ENCODE assay signal across 34 cellular contexts in genomic region chr16:51343411-51343810, GRCh38.
"Had no signal": no experiment of that assay in that cellular context is flagged by ENCODE, and none has a peak within 500 bp of the region (broad histone marks: within the 10 kb centered on the region; RNA-seq: fewer than 3 reads in every experiment).

No MANE protein-coding gene starts in this region.

- H3K27me3 ChIP-seq: dorsolateral prefrontal cortex, gastrocnemius medialis, hepatocyte, sigmoid colon, stomach, thyroid gland, upper lobe of left lung, vagina had no signal

- H3K4me1 ChIP-seq: gastrocnemius medialis, parathyroid adenoma, psoas muscle, sigmoid colon, stomach, thyroid gland, upper lobe of left lung, vagina had no signal

- H3K27ac Mint-ChIP-seq: activated naive CD4-positive, alpha-beta T cell treated with anti-CD3 and anti-CD28 coated beads, Interleukin-2, amount 10 ng/mL, durations not matched to agents 7 days and 5 days; activated naive CD8-positive, alpha-beta T cell treated with anti-CD3 and anti-CD28 coated beads, Interleukin-2, amount 50 U/mL, for 24 hours; activated T-helper 1 cell treated with anti-CD3 and anti-CD28 coated beads, Interleukin-12 subunit alpha, Interleukin-12 subunit beta, Interleukin-2, Interleukin-4 antibody, amounts not matched to agents 30 ng/mL and 10 ng/mL and 1 ng/mL, durations not matched to agents 14 hours and 24 hours and 36 hours; memory B cell; naive thymus-derived CD4-positive, alpha-beta T cell; stimulated activated naive B cell treated with anti-CD40 and anti-IgM and Interleukin-4, amounts not matched to agents 10 μg/mL and 1 μg/mL and 100 μg/mL, for 72 hours; T-helper 2 cell treated with Interferon-gamma antibody and Interleukin-4, amounts not matched to agents 5 μg/mL and 100 μg/mL, for 36 hours had no signal

- H3K4me3 Mint-ChIP-seq: activated naive CD4-positive, alpha-beta T cell treated with anti-CD3 and anti-CD28 coated beads, Interleukin-2, amount 10 ng/mL, durations not matched to agents 7 days and 5 days; activated naive CD8-positive, alpha-beta T cell treated with anti-CD3 and anti-CD28 coated beads, Interleukin-2, amount 50 U/mL, for 24 hours; activated T-helper 1 cell treated with anti-CD3 and anti-CD28 coated beads, Interleukin-12 subunit alpha, Interleukin-12 subunit beta, Interleukin-2, Interleukin-4 antibody, amounts not matched to agents 30 ng/mL and 10 ng/mL and 1 ng/mL, durations not matched to agents 14 hours and 24 hours and 36 hours; central memory CD8-positive, alpha-beta T cell; memory B cell; naive thymus-derived CD4-positive, alpha-beta T cell; neural crest cell; stimulated activated naive B cell treated with anti-CD40 and anti-IgM and Interleukin-4, amounts not matched to agents 10 μg/mL and 1 μg/mL and 100 μg/mL, for 72 hours; T-helper 2 cell treated with Interferon-gamma antibody and Interleukin-4, amounts not matched to agents 5 μg/mL and 100 μg/mL, for 36 hours had no signal

- H3K4me1 Mint-ChIP-seq: activated naive CD4-positive, alpha-beta T cell treated with anti-CD3 and anti-CD28 coated beads, Interleukin-2, amount 10 ng/mL, durations not matched to agents 7 days and 5 days; activated naive CD8-positive, alpha-beta T cell treated with anti-CD3 and anti-CD28 coated beads, Interleukin-2, amount 50 U/mL, for 24 hours; central memory CD8-positive, alpha-beta T cell; memory B cell; naive thymus-derived CD4-positive, alpha-beta T cell; stimulated activated naive B cell treated with anti-CD40 and anti-IgM and Interleukin-4, amounts not matched to agents 10 μg/mL and 1 μg/mL and 100 μg/mL, for 72 hours had no signal

- H2AFZ ChIP-seq: hepatocyte, parathyroid adenoma had no signal

- H3K9ac ChIP-seq: parathyroid adenoma had no signal

- ATAC-seq: activated naive CD8-positive, alpha-beta T cell treated with anti-CD3 and anti-CD28 coated beads, Interleukin-2, amount 50 U/mL, for 24 hours; gastrocnemius medialis; left colon; naive thymus-derived CD4-positive, alpha-beta T cell; psoas muscle; stimulated activated naive B cell treated with anti-CD40 and anti-IgM and Interleukin-4, amounts not matched to agents 10 μg/mL and 1 μg/mL and 100 μg/mL, for 72 hours had no signal

- H3K79me2 ChIP-seq: hepatocyte, parathyroid adenoma had no signal

- H3K9me3 ChIP-seq: gastrocnemius medialis, psoas muscle, stomach, thyroid gland, upper lobe of left lung, vagina had no signal

- H3K9me3 Mint-ChIP-seq: activated T-helper 1 cell treated with anti-CD3 and anti-CD28 coated beads, Interleukin-12 subunit alpha, Interleukin-12 subunit beta, Interleukin-2, Interleukin-4 antibody, amounts not matched to agents 30 ng/mL and 10 ng/mL and 1 ng/mL, durations not matched to agents 14 hours and 24 hours and 36 hours; neural crest cell; T-helper 2 cell treated with Interferon-gamma antibody and Interleukin-4, amounts not matched to agents 5 μg/mL and 100 μg/mL, for 36 hours had no signal

- H3K4me2 ChIP-seq: hepatocyte, smooth muscle cell had no signal

- H3K36me3 ChIP-seq: gastrocnemius medialis, sigmoid colon, stomach, thyroid gland, upper lobe of left lung, vagina had no signal

- H3K27ac ChIP-seq: dorsolateral prefrontal cortex, gastrocnemius medialis, hepatocyte, parathyroid adenoma, psoas muscle, sigmoid colon, stomach, thyroid gland, upper lobe of left lung, vagina had no signal

- H3K27me3 Mint-ChIP-seq: activated naive CD4-positive, alpha-beta T cell treated with anti-CD3 and anti-CD28 coated beads, Interleukin-2, amount 10 ng/mL, durations not matched to agents 7 days and 5 days; activated naive CD8-positive, alpha-beta T cell treated with anti-CD3 and anti-CD28 coated beads, Interleukin-2, amount 50 U/mL, for 24 hours; central memory CD8-positive, alpha-beta T cell; memory B cell; naive thymus-derived CD4-positive, alpha-beta T cell; stimulated activated naive B cell treated with anti-CD40 and anti-IgM and Interleukin-4, amounts not matched to agents 10 μg/mL and 1 μg/mL and 100 μg/mL, for 72 hours had no signal

- H3K4me3 ChIP-seq: dorsolateral prefrontal cortex, gastrocnemius medialis, hepatocyte, psoas muscle, sigmoid colon, smooth muscle cell, stomach, thyroid gland, upper lobe of left lung, vagina had no signal

- H3K36me3 Mint-ChIP-seq: activated naive CD4-positive, alpha-beta T cell treated with anti-CD3 and anti-CD28 coated beads, Interleukin-2, amount 10 ng/mL, durations not matched to agents 7 days and 5 days; memory B cell; naive thymus-derived CD4-positive, alpha-beta T cell; stimulated activated naive B cell treated with anti-CD40 and anti-IgM and Interleukin-4, amounts not matched to agents 10 μg/mL and 1 μg/mL and 100 μg/mL, for 72 hours had no signal

- DNase-seq: activated CD4-positive, alpha-beta T cell treated with anti-CD3 and anti-CD28 coated beads for 4 hours; activated CD4-positive, alpha-beta T cell treated with anti-CD3 and anti-CD28 coated beads, Interleukin-2, amount 50 U/mL, for 48 hours; activated CD4-positive, CD25-positive, alpha-beta regulatory T cell; activated CD8-positive, alpha-beta memory T cell treated with anti-CD3 and anti-CD28 coated beads for 24 hours; activated effector memory CD4-positive, alpha-beta T cell treated with anti-CD3 and anti-CD28 coated beads, Interleukin-2, amount 50 U/mL, for 16 hours; activated naive CD4-positive, alpha-beta T cell treated with anti-CD3 and anti-CD28 coated beads, Interleukin-2, amount 10 ng/mL, durations not matched to agents 7 days and 5 days; activated naive CD8-positive, alpha-beta T cell treated with anti-CD3 and anti-CD28 coated beads, Interleukin-2, amount 50 U/mL, for 24 hours; anterior cingulate cortex; dorsolateral prefrontal cortex; effector memory CD4-positive, alpha-beta T cell; gastrocnemius medialis; left colon; midbrain; naive thymus-derived CD4-positive, alpha-beta T cell; nucleus accumbens; psoas muscle; sigmoid colon; stimulated activated CD4-positive, alpha-beta T cell treated with anti-CD3 and anti-CD28 coated beads, Interleukin-1b, Interleukin-23, amount 100 ng/mL, for 48 hours; stimulated activated CD4-positive, alpha-beta T cell treated with anti-CD3 and anti-CD28 coated beads, Interleukin-4, amount 100 ng/mL, for 4 hours; stimulated activated CD8-positive, alpha-beta memory T cell treated with anti-CD3 and anti-CD28 coated beads, Interleukin-4, amount 100 ng/mL, for 48 hours; stimulated activated naive B cell treated with anti-CD40 and anti-IgM and Interleukin-4, amounts not matched to agents 10 μg/mL and 1 μg/mL and 100 μg/mL, for 72 hours; stomach; T-helper 1 cell; thyroid gland; upper lobe of left lung had no signal
